In genomic region chr9:97237951-97238851, GRCh38 we compare ENCODE assay signal across 8 cellular contexts.
A peak's percentile ranks its signal among the peaks of the same experiment; 100 is the strongest.
DNase-seq lines count a peak whose midpoint lies in the region; ATAC-seq and TF ChIP-seq lines count a peak whose summit lies in the region.

No MANE protein-coding gene starts in this region.

- no peaks in the 10 kb centered on the region for H3K27me3 Mint-ChIP-seq in nephron (ENCODE audit: low read depth)
- no peaks in the 10 kb centered on the region for H3K27me3 Mint-ChIP-seq in stimulated activated memory B cell treated with anti-CD40 and anti-IgM and Interleukin-4, amounts not matched to agents 10 μg/mL and 1 μg/mL and 100 μg/mL, for 72 hours

- peak; percentile 51 for DNase-seq in GDM1 (lab: John Stamatoyannopoulos, UW)
- DNase-seq in Jurkat, Clone E6-1 (ENCODE audit: low read depth, low spot score), result peak; percentile 81
- DNase-seq in SHP77 treated with DMSO at 0.1 percent for 48 hours (lab: John Stamatoyannopoulos, UW), result peak; percentile 55
- peak; percentile 73 for DNase-seq in activated gamma-delta T cell treated with Interleukin-2 at 50 U/mL for 16 hours
- peak; percentile 85 for DNase-seq in fibroblast of the conjunctiva (ENCODE audit: low read depth)

- H3K4me3 Mint-ChIP-seq in nephron, result peak overlapping the region; percentile 97 to 98 (median 98)
- H3K4me3 Mint-ChIP-seq in stimulated activated memory B cell treated with anti-CD40 and anti-IgM and Interleukin-4, amounts not matched to agents 10 μg/mL and 1 μg/mL and 100 μg/mL, for 72 hours, result peak overlapping the region; percentile 93

- H3K36me3 Mint-ChIP-seq in nephron (ENCODE audit: low read depth), result peaks cover 17% of the 10 kb centered on the region
- H3K36me3 Mint-ChIP-seq in stimulated activated memory B cell treated with anti-CD40 and anti-IgM and Interleukin-4, amounts not matched to agents 10 μg/mL and 1 μg/mL and 100 μg/mL, for 72 hours, result no peaks in the 10 kb centered on the region

- H3K9me3 Mint-ChIP-seq in nephron, result no peaks in the 10 kb centered on the region
- H3K9me3 Mint-ChIP-seq in stimulated activated memory B cell treated with anti-CD40 and anti-IgM and Interleukin-4, amounts not matched to agents 10 μg/mL and 1 μg/mL and 100 μg/mL, for 72 hours, result no peaks in the 10 kb centered on the region

- peak overlapping the region; percentile 63 for H3K4me3 ChIP-seq in Jurkat, Clone E6-1 (ENCODE audit: low read length)

- H3K27ac Mint-ChIP-seq in nephron, result peak overlapping the region; percentile 98 to 99 (median 98)
- H3K27ac Mint-ChIP-seq in stimulated activated memory B cell treated with anti-CD40 and anti-IgM and Interleukin-4, amounts not matched to agents 10 μg/mL and 1 μg/mL and 100 μg/mL, for 72 hours, result peak overlapping the region; percentile 91

- peaks cover 21% of the 10 kb centered on the region for H3K4me1 Mint-ChIP-seq in nephron
- H3K4me1 Mint-ChIP-seq in stimulated activated memory B cell treated with anti-CD40 and anti-IgM and Interleukin-4, amounts not matched to agents 10 μg/mL and 1 μg/mL and 100 μg/mL, for 72 hours, result peaks cover 21% of the 10 kb centered on the region

- ATAC-seq in stimulated activated memory B cell treated with anti-CD40 and anti-IgM and Interleukin-4, amounts not matched to agents 10 μg/mL and 1 μg/mL and 100 μg/mL, for 72 hours, result peak; percentile 95
- ATAC-seq in GM21360 (IDR thresholded peaks at IDR 0.05; ENCODE audit: unreplicated experiment), result no peak

- no peak for TF ChIP-seq CTCF in nephron (IDR thresholded peaks at IDR 0.05; ENCODE audit: unreplicated experiment in 3 of 3)
